In the genomic region with DNA sequence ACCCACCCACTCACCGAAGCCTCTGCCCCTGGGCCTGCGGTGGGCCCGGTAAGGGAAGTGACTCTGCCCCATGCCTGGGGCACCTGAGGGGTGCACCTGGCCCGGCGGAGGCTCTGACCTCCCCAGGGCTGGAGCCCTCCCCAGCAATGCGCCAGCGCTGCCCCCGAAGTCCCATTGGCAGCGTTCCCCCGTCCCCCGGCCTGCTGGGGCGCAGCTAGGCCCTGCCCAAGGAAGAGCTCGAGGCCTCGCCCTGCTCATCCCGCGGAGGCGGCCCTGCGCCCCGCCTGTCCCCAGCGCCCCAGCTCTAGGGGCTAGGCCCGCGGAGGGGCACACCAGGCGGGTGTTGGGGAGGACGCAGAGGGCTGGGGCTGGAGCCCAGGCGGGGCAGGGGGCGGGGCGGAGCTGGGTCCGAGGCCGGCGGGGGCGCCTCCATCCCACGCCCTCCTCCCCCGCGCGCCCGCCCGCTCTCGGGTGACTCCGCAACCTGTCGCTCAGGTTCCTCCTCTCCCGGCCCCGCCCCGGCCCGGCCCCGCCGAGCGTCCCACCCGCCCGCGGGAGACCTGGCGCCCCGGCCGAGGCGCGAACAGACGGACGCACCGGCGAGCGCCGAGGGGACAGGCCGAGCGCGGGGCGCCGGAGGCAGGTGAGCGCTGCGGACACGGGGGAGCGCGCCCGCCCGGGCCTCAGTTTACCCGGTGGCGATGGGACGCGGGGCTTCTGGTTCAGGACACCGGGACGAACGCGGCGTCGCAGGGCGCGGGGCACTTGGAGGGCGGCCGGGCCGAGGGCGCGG, we compare ENCODE assay signal across 7 cellular contexts. TPM values are rescaled to one million over a fixed set of nuclear protein-coding genes. Genes with fewer than 3 reads are reported as not detected.
A peak's percentile ranks its signal among the peaks of the same experiment; 100 is the strongest.
DNase-seq lines count a peak whose midpoint lies in the region; ATAC-seq and TF ChIP-seq lines count a peak whose summit lies in the region.

A gene (plus strand): TSS at position 586 of the 793 bp plus-strand sequence. CDS start 3,177 bp downstream, outside the sequence.

- H3K27ac Mint-ChIP-seq in HFFc6, result peak within 1 kb of the TSS; percentile 82
- H3K27ac Mint-ChIP-seq in activated naive CD8-positive, alpha-beta T cell treated with anti-CD3 and anti-CD28 coated beads for 36 hours, result no peak within 1 kb of the TSS

- ATAC-seq in HG02678 (IDR thresholded peaks at IDR 0.05; ENCODE audit: unreplicated experiment) (no peak), GM21717 (IDR thresholded peaks at IDR 0.05; ENCODE audit: unreplicated experiment) (no peak)

- H3K4me3 Mint-ChIP-seq in HFFc6, result peak within 1 kb of the TSS; percentile 86
- no peak within 1 kb of the TSS for H3K4me3 Mint-ChIP-seq in activated naive CD8-positive, alpha-beta T cell treated with anti-CD3 and anti-CD28 coated beads for 36 hours

- H3K9me3 ChIP-seq in iPS-18a (ENCODE audit: control insufficient read depth, low read depth, low read length) (no peaks in the 10 kb centered on the region), spleen (no peaks in the 10 kb centered on the region)

- H3K4me1 ChIP-seq in iPS-18a (ENCODE audit: control insufficient read depth, low read depth, low read length), result peaks cover 7% of the 10 kb centered on the region
- peaks cover 21 to 69% (median 47%) of the 10 kb centered on the region in 6 donors for H3K4me1 ChIP-seq in spleen

- no peak within 1 kb of the TSS for H3K27ac ChIP-seq in iPS-18a (ENCODE audit: low read length)
- H3K27ac ChIP-seq in spleen, result peak within 1 kb of the TSS in 6 of 8 donors; percentile 3 to 43 (median 9)

- no peaks in the 10 kb centered on the region; the same call in 1 of the 2 replicates for H3K36me3 Mint-ChIP-seq in HFFc6 (ENCODE audit: low read depth)
- no peaks in the 10 kb centered on the region for H3K36me3 Mint-ChIP-seq in activated naive CD8-positive, alpha-beta T cell treated with anti-CD3 and anti-CD28 coated beads for 36 hours

- TF ChIP-seq CTCF in HFFc6 (IDR thresholded peaks at IDR 0.05), result no peak
- no peak for TF ChIP-seq CTCF in spleen (IDR thresholded peaks at IDR 0.05 in 8 of 11, conservative IDR thresholded peaks at IDR 0.05 in 3 of 11)

- intact Hi-C loops in spleen (cut with DNase I; ENCODE audit: low total_unique reads), result no loop called here

- WGBS in spleen, 5 donors, result 5 to 18% (median 10%) methylated on average over 25 to 90 of the region's 90 CpGs

- H3K9me3 Mint-ChIP-seq in HFFc6, result no peaks in the 10 kb centered on the region
- H3K9me3 Mint-ChIP-seq in activated naive CD8-positive, alpha-beta T cell treated with anti-CD3 and anti-CD28 coated beads for 36 hours, result no peaks in the 10 kb centered on the region

- H3K36me3 ChIP-seq in iPS-18a (ENCODE audit: control insufficient read depth, low read depth, low read length) (no peaks in the 10 kb centered on the region), spleen (peaks cover 0 to 38% (median 2%) of the 10 kb centered on the region in 6 donors)

- H3K4me3 ChIP-seq in iPS-18a (ENCODE audit: low read length) (peak within 1 kb of the TSS; percentile 32), spleen (peak within 1 kb of the TSS in 6 of 8 donors; percentile 11 to 64 (median 23))

- H3K9ac ChIP-seq in iPS-18a (ENCODE audit: low read length), result no peak within 1 kb of the TSS

- H3K4me1 Mint-ChIP-seq in HFFc6 (ENCODE audit: low read depth), result peaks cover 6% of the 10 kb centered on the region; the same call in 1 of the 2 replicates
- H3K4me1 Mint-ChIP-seq in activated naive CD8-positive, alpha-beta T cell treated with anti-CD3 and anti-CD28 coated beads for 36 hours, result peaks cover 5% of the 10 kb centered on the region

- peaks cover 2% of the 10 kb centered on the region; the same call in 1 of the 2 replicates for H3K27me3 Mint-ChIP-seq in HFFc6 (ENCODE audit: insufficient read depth)
- peaks cover 27% of the 10 kb centered on the region for H3K27me3 Mint-ChIP-seq in activated naive CD8-positive, alpha-beta T cell treated with anti-CD3 and anti-CD28 coated beads for 36 hours

- DNase-seq in HFFc6 (no peak), spleen (peak; percentile 81)
- DNase-seq in activated naive CD8-positive, alpha-beta T cell treated with anti-CD3 and anti-CD28 coated beads for 36 hours, result no peak
- no peak for DNase-seq in activated effector memory CD4-positive, alpha-beta T cell treated with Interleukin-2 at 50 U/mL for 16 hours

- H3K27me3 ChIP-seq in iPS-18a (ENCODE audit: control insufficient read depth, insufficient read depth, low read length), result peaks cover 8% of the 10 kb centered on the region
- peaks cover 0 to 56% (median 42%) of the 10 kb centered on the region in 7 donors for H3K27me3 ChIP-seq in spleen (replicated peaks in 1 of 7)

- no peak for TF ChIP-seq POLR2A in spleen (IDR thresholded peaks at IDR 0.05)

RNA-seq across cellular contexts. Expression of the gene that starts here (rescaled TPM):
- 10 to 100 TPM; 55.5 to 70.1 (median 65.1) TPM for total RNA-seq in HFFc6 (2021; fragmentation: NEBNext Ultra II Directional; extraction: Animal tissue kit (Norgen Biotek cat#: 25700))
- total RNA-seq in activated naive CD8-positive, alpha-beta T cell treated with anti-CD3 and anti-CD28 coated beads for 36 hours, result 10 to 100 TPM; 13.3 to 15.9 TPM
- 10 to 100 TPM in 1 of 7 donors, 1 to 10 TPM in 6; 4.2 to 14.7 (median 7.0) TPM for total RNA-seq in spleen
- polyA plus RNA-seq in spleen, result 10 to 100 TPM in 1 of 3 donors, 1 to 10 TPM in 2; 7.3 to 11.6 (median 8.5) TPM
